Comparison of ENCODE assay signal across 8 cellular contexts in the genomic region with DNA sequence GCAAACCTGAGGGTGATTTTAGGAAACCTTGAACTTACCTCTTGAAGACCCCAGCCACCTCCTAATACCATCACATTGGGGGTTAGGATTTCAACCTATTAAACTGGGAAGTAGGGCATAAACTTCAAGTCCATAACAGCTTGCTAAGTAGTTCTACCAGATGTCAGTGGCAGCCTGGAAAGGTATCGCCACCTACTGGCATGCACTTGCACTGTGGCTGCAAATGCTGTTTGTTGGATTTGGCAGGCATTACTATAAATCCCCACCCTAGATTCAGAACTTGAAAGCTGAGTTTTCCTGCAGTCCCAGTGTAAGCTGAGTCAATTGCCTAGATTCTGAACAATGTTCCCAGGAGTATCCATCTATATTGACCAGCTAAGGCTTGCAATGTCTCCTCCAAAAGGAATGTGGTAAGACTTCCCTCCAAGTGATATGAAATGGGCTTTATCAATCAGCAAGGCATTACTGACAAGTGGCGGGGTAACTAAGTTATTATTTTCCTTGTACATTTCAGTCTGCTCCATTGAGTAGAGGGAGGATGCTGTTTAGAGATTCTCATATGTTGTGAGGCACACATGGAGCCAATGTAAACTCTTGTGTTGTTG.
DNase-seq lines count a peak whose midpoint lies in the region; ATAC-seq and TF ChIP-seq lines count a peak whose summit lies in the region.

No MANE protein-coding gene starts in this region.

- no peaks in the 10 kb centered on the region for H3K79me2 ChIP-seq in MM.1S (ENCODE audit: low read length)

- H2AFZ ChIP-seq in MM.1S (ENCODE audit: low read length), result peak overlapping the region; percentile 16; the same call in 1 of the 2 replicates

- no peaks in the 10 kb centered on the region for H3K4me1 ChIP-seq in cardiac muscle cell (ENCODE audit: low read depth)
- no peaks in the 10 kb centered on the region for H3K4me1 ChIP-seq in right atrium auricular region
- no peaks in the 10 kb centered on the region for H3K4me1 ChIP-seq in MM.1S (ENCODE audit: low read length)
- H3K4me1 ChIP-seq in right lobe of liver, result no peaks in the 10 kb centered on the region

- H4K20me1 ChIP-seq in MM.1S (ENCODE audit: insufficient read depth, low read length), result no peaks in the 10 kb centered on the region

- ATAC-seq in right lobe of liver, result peak; percentile 61 to 80 (median 69)

- no peaks in the 10 kb centered on the region for H3K9me2 ChIP-seq in MM.1S (replicated peaks; ENCODE audit: insufficient read depth, low read length)

- intact Hi-C loops in right lobe of liver (cut with DNase I), result no loop called here

- WGBS in right lobe of liver (ENCODE audit: insufficient coverage, low coverage, low lambda C conversion rate, missing lambda C conversion rate), result 65% methylated on average over 2 of the region's 2 CpGs

- H3F3A ChIP-seq in MM.1S (ENCODE audit: insufficient read depth, low read length), result no peaks in the 10 kb centered on the region

- DNase-seq in cardiac muscle cell (ENCODE audit: low read depth in 1 of 2, low spot score in 1 of 2), result peak; percentile 50 to 83
- DNase-seq in right atrium auricular region (ENCODE audit: low spot score), result no peak
- peak; percentile 75 for DNase-seq in MM.1S
- peak; percentile 81 to 87 for DNase-seq in cardiac fibroblast (ENCODE audit: low read depth in 2 of 2)
- peak in 2 of 3 donors; percentile 42 to 51 for DNase-seq in right lobe of liver
- peak; percentile 39 to 49 for DNase-seq in stimulated activated CD8-positive, alpha-beta memory T cell treated with anti-CD3 and anti-CD28 coated beads, Interleukin-2, amount 100 ng/mL, for 48 hours (ENCODE audit: low read depth in 2 of 2)
- no peak for DNase-seq in HuH-7.5 (ENCODE audit: low spot score)

- no peak overlapping the region for H3K4me3 ChIP-seq in cardiac muscle cell
- no peak overlapping the region for H3K4me3 ChIP-seq in right atrium auricular region
- H3K4me3 ChIP-seq in MM.1S (ENCODE audit: low read length), result no peak overlapping the region
- H3K4me3 ChIP-seq in WI38 (ENCODE audit: low read depth, low read length), result no peak overlapping the region
- no peak overlapping the region for H3K4me3 ChIP-seq in cardiac fibroblast (replicated peaks in 1 of 2; ENCODE audit: low read depth in 2 of 2, low read length in 2 of 2)
- H3K4me3 ChIP-seq in right lobe of liver, result no peak overlapping the region

- no peak overlapping the region for H3K4me2 ChIP-seq in MM.1S (ENCODE audit: low read depth, low read length)

- H3K9ac ChIP-seq in MM.1S (ENCODE audit: low read length), result no peak overlapping the region

- no peaks in the 10 kb centered on the region for H3K36me3 ChIP-seq in cardiac muscle cell
- no peaks in the 10 kb centered on the region for H3K36me3 ChIP-seq in right atrium auricular region
- H3K36me3 ChIP-seq in MM.1S (replicated peaks; ENCODE audit: insufficient read depth, low read length), result no peaks in the 10 kb centered on the region
- H3K36me3 ChIP-seq in right lobe of liver, result no peaks in the 10 kb centered on the region

- H3K27ac ChIP-seq in cardiac muscle cell (no peak overlapping the region), right atrium auricular region (no peak overlapping the region), MM.1S (ENCODE audit: low read length) (no peak overlapping the region), right lobe of liver (no peak overlapping the region)

- no peak for TF ChIP-seq POLR2A in right lobe of liver (IDR thresholded peaks at IDR 0.05)

- no peaks in the 10 kb centered on the region for H3K9me3 ChIP-seq in cardiac muscle cell (ENCODE audit: low read depth)
- H3K9me3 ChIP-seq in right atrium auricular region, result peaks cover 0 to 7% of the 10 kb centered on the region in 2 donors
- H3K9me3 ChIP-seq in MM.1S (replicated peaks; ENCODE audit: insufficient read depth, low read length), result no peaks in the 10 kb centered on the region
- no peaks in the 10 kb centered on the region for H3K9me3 ChIP-seq in right lobe of liver

- TF ChIP-seq CTCF in cardiac muscle cell (IDR thresholded peaks at IDR 0.05; ENCODE audit: low read depth, low read length) (peak; percentile 86), right atrium auricular region (IDR thresholded peaks at IDR 0.05) (peak in 1 of 2 donors; percentile 69), MM.1S (IDR thresholded peaks at IDR 0.05; ENCODE audit: low read length) (peak; percentile 98), WI38 (IDR thresholded peaks at IDR 0.05; ENCODE audit: low read depth, low read length) (peak; percentile 87), cardiac fibroblast (IDR thresholded peaks at IDR 0.05; ENCODE audit: low read depth, low read length) (peak; percentile 98), right lobe of liver (IDR thresholded peaks at IDR 0.05) (peak; percentile 49 to 55 (median 54))

- H3K27me3 ChIP-seq in cardiac muscle cell, result no peaks in the 10 kb centered on the region
- no peaks in the 10 kb centered on the region for H3K27me3 ChIP-seq in right atrium auricular region
- no peaks in the 10 kb centered on the region for H3K27me3 ChIP-seq in MM.1S (replicated peaks; ENCODE audit: insufficient read depth, low read length)
- H3K27me3 ChIP-seq in right lobe of liver, result no peaks in the 10 kb centered on the region

Comparison
In these comparisons a context has a peak if more than half of its experiments do, and no peak if none do; other contexts are left out.
1. DNase-seq: peak in cardiac muscle cell (2 of 2), MM.1S (single experiment), cardiac fibroblast (2 of 2), right lobe of liver (2 of 3) and stimulated activated CD8-positive, alpha-beta memory T cell treated with anti-CD3 and anti-CD28 coated beads, Interleukin-2, amount 100 ng/mL, for 48 hours (2 of 2); none in right atrium auricular region (single experiment) and HuH-7.5 (single experiment).